In genomic region chr4:121769341-121769740, GRCh38 we compare ENCODE assay signal across 30 cellular contexts. TPM values are rescaled to one million over a fixed set of nuclear protein-coding genes. Genes with fewer than 3 reads are reported as not detected.
"Had no signal": no experiment of that assay in that cellular context is flagged by ENCODE, and none has a peak within 500 bp of the region (broad histone marks: within the 10 kb centered on the region; RNA-seq: fewer than 3 reads in every experiment).

No MANE protein-coding gene starts in this region.

- H3K4me1 ChIP-seq: parathyroid adenoma had no signal

- H3K36me3 ChIP-seq: neural progenitor cell, ovary, spleen, suprapubic skin, tibial artery, transverse colon, vagina had no signal

- H3K9me3 ChIP-seq: ovary, psoas muscle, spleen, suprapubic skin, testis, tibial artery, transverse colon, vagina had no signal

- H3K4me3 ChIP-seq: neural progenitor cell, ovary, psoas muscle, skin epidermis, smooth muscle cell, spleen, suprapubic skin, testis, tibial artery, transverse colon, vagina had no signal

- H3K27me3 ChIP-seq: ovary, testis, vagina had no signal

- FAIRE-seq: urothelium cell line had no signal

- H3K27ac ChIP-seq: neural progenitor cell, ovary, parathyroid adenoma, psoas muscle, skin epidermis, spleen, suprapubic skin, testis, tibial artery, transverse colon, vagina had no signal

- ATAC-seq: natural killer cell; psoas muscle; right cardiac atrium; sciatic nerve; stimulated activated memory B cell treated with anti-CD40 and anti-IgM and Interleukin-4, amounts not matched to agents 10 μg/mL and 1 μg/mL and 100 μg/mL, for 72 hours; stimulated activated naive CD8-positive, alpha-beta T cell treated with anti-CD3 and anti-CD28 coated beads, Interleukin-15, amount 100 ng/mL, for 72 hours; stimulated activated naive CD8-positive, alpha-beta T cell treated with anti-CD3 and anti-CD28 coated beads, Interleukin-15, Interleukin-2, amounts not matched to agents 100 U/mL and 50 U/mL, for 24 hours had no signal

- DNase-seq: natural killer cell; occipital lobe; ovary; posterior cingulate gyrus; psoas muscle; right cardiac atrium; spleen; stimulated activated CD4-positive, alpha-beta T cell treated with anti-CD3 and anti-CD28 coated beads, Interleukin-12 subunit alpha, Interleukin-12 subunit beta, amount 100 ng/mL, for 4 hours; stimulated activated CD4-positive, alpha-beta T cell treated with anti-CD3 and anti-CD28 coated beads, Interleukin-1b, Interleukin-23, amount 100 ng/mL, for 48 hours; stimulated activated CD4-positive, alpha-beta T cell treated with anti-CD3 and anti-CD28 coated beads, Interleukin-4, amount 100 ng/mL, for 1 hour; stimulated activated CD4-positive, alpha-beta T cell treated with anti-CD3 and anti-CD28 coated beads, Interleukin-4, amount 100 ng/mL, for 4 hours; stimulated activated CD8-positive, alpha-beta memory T cell treated with anti-CD3 and anti-CD28 coated beads, Interleukin-4, amount 100 ng/mL, for 48 hours; stimulated activated naive CD4-positive, alpha-beta T cell; stimulated activated naive CD8-positive, alpha-beta T cell treated with anti-CD3 and anti-CD28 coated beads, Interleukin-15, amount 100 ng/mL, for 72 hours; stimulated activated naive CD8-positive, alpha-beta T cell treated with anti-CD3 and anti-CD28 coated beads, Interleukin-15, Interleukin-2, amounts not matched to agents 100 U/mL and 50 U/mL, for 24 hours; substantia nigra; testis; tibial artery; transverse colon had no signal

RNA-seq across cellular contexts. Expression of gene SMIM43, which starts 4.4 kb away (rescaled TPM):
- total RNA-seq: natural killer cell, progenitor cell of endocrine pancreas, psoas muscle, smooth muscle cell, suprapubic skin, ureter, vagina had no signal
- polyA plus RNA-seq: smooth muscle cell had no signal
